Comparison of ENCODE assay signal across 18 cellular contexts in the genomic region with DNA sequence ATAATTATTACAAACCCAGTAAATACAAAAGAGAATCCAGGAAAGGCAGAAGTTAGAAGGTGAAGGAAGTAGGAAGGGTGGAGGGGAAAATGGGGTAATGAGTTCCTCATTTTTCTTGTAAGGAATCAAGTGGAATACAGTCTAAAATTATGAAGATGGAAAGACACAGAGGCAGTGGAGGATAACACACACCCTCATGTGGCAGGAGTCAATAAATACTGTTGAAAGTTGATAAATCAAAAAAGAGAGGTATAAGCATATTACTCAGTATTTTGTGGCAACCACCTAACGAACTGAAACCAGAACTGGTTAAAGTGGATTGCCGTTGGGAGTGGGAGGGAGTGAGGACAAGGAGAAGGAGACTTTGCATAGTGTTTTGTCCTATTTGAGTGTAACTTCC.
A peak's percentile ranks its signal among the peaks of the same experiment; 100 is the strongest.
DNase-seq lines count a peak whose midpoint lies in the region; ATAC-seq and TF ChIP-seq lines count a peak whose summit lies in the region.
"Had no signal": no experiment of that assay in that cellular context is flagged by ENCODE, and none has a peak within 500 bp of the region (broad histone marks: within the 10 kb centered on the region; RNA-seq: fewer than 3 reads in every experiment).

No MANE protein-coding gene starts in this region.

- H3K27me3 Mint-ChIP-seq in MCF 10A (ENCODE audit: insufficient read depth, unreplicated experiment): no peaks in the 10 kb centered on the region
- peaks cover 39% of the 10 kb centered on the region for H3K27me3 Mint-ChIP-seq in stimulated activated memory B cell treated with anti-CD40 and anti-IgM and Interleukin-4, amounts not matched to agents 10 μg/mL and 1 μg/mL and 100 μg/mL, for 72 hours

- peaks cover 3 to 6% of the 10 kb centered on the region in 2 donors for H3K4me1 ChIP-seq in breast epithelium

- no TSS peak for BruUV-seq in MCF 10A (replicated peaks; lab: Mats Ljungman, UMichigan)

- peaks cover 61% of the 10 kb centered on the region for H3K4me1 Mint-ChIP-seq in MCF 10A (ENCODE audit: insufficient read depth, unreplicated experiment)
- H3K4me1 Mint-ChIP-seq in stimulated activated memory B cell treated with anti-CD40 and anti-IgM and Interleukin-4, amounts not matched to agents 10 μg/mL and 1 μg/mL and 100 μg/mL, for 72 hours: peaks cover 8% of the 10 kb centered on the region

- H3K4me3 Mint-ChIP-seq in MCF 10A (ENCODE audit: unreplicated experiment): no peak overlapping the region
- no peak overlapping the region for H3K4me3 Mint-ChIP-seq in stimulated activated memory B cell treated with anti-CD40 and anti-IgM and Interleukin-4, amounts not matched to agents 10 μg/mL and 1 μg/mL and 100 μg/mL, for 72 hours
- H3K4me3 Mint-ChIP-seq: activated B cell treated with CpG ODN at 0.5 μM for 24 hours; effector memory CD8-positive, alpha-beta T cell; memory B cell had no signal

- H3K36me3 Mint-ChIP-seq in MCF 10A (ENCODE audit: insufficient read depth, unreplicated experiment): peaks cover 4% of the 10 kb centered on the region
- no peaks in the 10 kb centered on the region for H3K36me3 Mint-ChIP-seq in stimulated activated memory B cell treated with anti-CD40 and anti-IgM and Interleukin-4, amounts not matched to agents 10 μg/mL and 1 μg/mL and 100 μg/mL, for 72 hours

- CTCF ChIA-PET in MCF 10A (lab: Yijun Ruan, JAX): interaction anchor here (0.7 to 1.3 kb wide), 4 partner anchors 28 to 211 kb away, joined by 3 read pairs; no protein-coding TSS in a partner anchor

- H3K27ac Mint-ChIP-seq in MCF 10A (ENCODE audit: low read depth, unreplicated experiment): peak overlapping the region; percentile 61
- no peak overlapping the region for H3K27ac Mint-ChIP-seq in stimulated activated memory B cell treated with anti-CD40 and anti-IgM and Interleukin-4, amounts not matched to agents 10 μg/mL and 1 μg/mL and 100 μg/mL, for 72 hours
- H3K27ac Mint-ChIP-seq: activated B cell treated with CpG ODN at 0.5 μM for 24 hours; effector memory CD8-positive, alpha-beta T cell; memory B cell had no signal

- H3K36me3 ChIP-seq in breast epithelium: no peaks in the 10 kb centered on the region
- H3K36me3 ChIP-seq: sigmoid colon had no signal

- DNase-seq in MCF 10A (ENCODE audit: unreplicated experiment) (peak; percentile 32), breast epithelium (ENCODE audit: low spot score in 2 of 2) (no peak), OCI-M1 (lab: John Stamatoyannopoulos, UW) (peak; percentile 49), epithelial cell of esophagus (ENCODE audit: low read depth) (no peak)
- DNase-seq: activated B cell treated with CpG ODN at 0.5 μM for 24 hours; activated naive CD4-positive, alpha-beta T cell treated with Interleukin-2 at 50 U/mL for 16 hours; effector memory CD8-positive, alpha-beta T cell; foreskin melanocyte; NCI-H2081 treated with DMSO at 0.1 percent for 48 hours; NCI-H774; sigmoid colon; stimulated activated CD4-positive, alpha-beta T cell treated with anti-CD3 and anti-CD28 coated beads, Interleukin-4, amount 100 ng/mL, for 24 hours had no signal

- intact Hi-C loops in MCF 10A (cut with micrococcal nuclease): loop anchor here (1.0 to 5.0 kb wide), 3 partner anchors 61 to 201 kb away; no protein-coding TSS in a partner anchor
- intact Hi-C loops in breast epithelium (cut with DNase I; ENCODE audit: low total_unique reads): no loop called here

- no peak overlapping the region for H3K27ac ChIP-seq in breast epithelium
- H3K27ac ChIP-seq: A549 had no signal

- no peaks in the 10 kb centered on the region for H3K9me3 ChIP-seq in breast epithelium
- H3K9me3 ChIP-seq: A549, sigmoid colon had no signal

- ATAC-seq in stimulated activated memory B cell treated with anti-CD40 and anti-IgM and Interleukin-4, amounts not matched to agents 10 μg/mL and 1 μg/mL and 100 μg/mL, for 72 hours: no peak
- ATAC-seq in GM19395 (IDR thresholded peaks at IDR 0.05; ENCODE audit: unreplicated experiment): no peak
- no peak for ATAC-seq in GM18907 (IDR thresholded peaks at IDR 0.05; ENCODE audit: unreplicated experiment)
- no peak for ATAC-seq in GM18505 (IDR thresholded peaks at IDR 0.05; ENCODE audit: unreplicated experiment)
- ATAC-seq: A549; effector memory CD8-positive, alpha-beta T cell had no signal

- no peak for TF ChIP-seq POLR2A in breast epithelium (IDR thresholded peaks at IDR 0.05)
- no peak for TF ChIP-seq POLR2A in GM18505 (IDR thresholded peaks at IDR 0.05; ENCODE audit: borderline replicate concordance, extremely low read depth, insufficient read depth, insufficient read length)

- H3K4me3 ChIP-seq in breast epithelium (no peak overlapping the region), epithelial cell of esophagus (ENCODE audit: low read length) (no peak overlapping the region)
- H3K4me3 ChIP-seq: A549, sigmoid colon had no signal

- TF ChIP-seq CTCF in MCF 10A (IDR thresholded peaks at IDR 0.05; ENCODE audit: unreplicated experiment) (peak; percentile 40), breast epithelium (IDR thresholded peaks at IDR 0.05) (no peak), epithelial cell of esophagus (IDR thresholded peaks at IDR 0.05; ENCODE audit: insufficient read depth, low read depth, low read length, missing control alignments) (peak; percentile 15)

- no peaks in the 10 kb centered on the region for H3K27me3 ChIP-seq in breast epithelium
- H3K27me3 ChIP-seq: sigmoid colon had no signal

- POLR2A ChIA-PET in MCF 10A (lab: Yijun Ruan, JAX): interaction anchor here (0.6 kb wide), 1 partner anchor 29 kb away, joined by 3 read pairs; no protein-coding TSS in a partner anchor

- H3K9me3 Mint-ChIP-seq in MCF 10A (ENCODE audit: unreplicated experiment): no peaks in the 10 kb centered on the region
- no peaks in the 10 kb centered on the region for H3K9me3 Mint-ChIP-seq in stimulated activated memory B cell treated with anti-CD40 and anti-IgM and Interleukin-4, amounts not matched to agents 10 μg/mL and 1 μg/mL and 100 μg/mL, for 72 hours
- H3K9me3 Mint-ChIP-seq: activated B cell treated with CpG ODN at 0.5 μM for 24 hours; effector memory CD8-positive, alpha-beta T cell; memory B cell had no signal

Comparison
In these comparisons a context has a peak if more than half of its experiments do, and no peak if none do; other contexts are left out.
1. DNase-seq: peak in MCF 10A (single experiment) and OCI-M1 (single experiment); none in breast epithelium (0 of 2) and epithelial cell of esophagus (single experiment).
2. CTCF ChIP-seq: peak in MCF 10A (single experiment) and epithelial cell of esophagus (single experiment); none in breast epithelium (0 of 3).